In the genomic region with DNA sequence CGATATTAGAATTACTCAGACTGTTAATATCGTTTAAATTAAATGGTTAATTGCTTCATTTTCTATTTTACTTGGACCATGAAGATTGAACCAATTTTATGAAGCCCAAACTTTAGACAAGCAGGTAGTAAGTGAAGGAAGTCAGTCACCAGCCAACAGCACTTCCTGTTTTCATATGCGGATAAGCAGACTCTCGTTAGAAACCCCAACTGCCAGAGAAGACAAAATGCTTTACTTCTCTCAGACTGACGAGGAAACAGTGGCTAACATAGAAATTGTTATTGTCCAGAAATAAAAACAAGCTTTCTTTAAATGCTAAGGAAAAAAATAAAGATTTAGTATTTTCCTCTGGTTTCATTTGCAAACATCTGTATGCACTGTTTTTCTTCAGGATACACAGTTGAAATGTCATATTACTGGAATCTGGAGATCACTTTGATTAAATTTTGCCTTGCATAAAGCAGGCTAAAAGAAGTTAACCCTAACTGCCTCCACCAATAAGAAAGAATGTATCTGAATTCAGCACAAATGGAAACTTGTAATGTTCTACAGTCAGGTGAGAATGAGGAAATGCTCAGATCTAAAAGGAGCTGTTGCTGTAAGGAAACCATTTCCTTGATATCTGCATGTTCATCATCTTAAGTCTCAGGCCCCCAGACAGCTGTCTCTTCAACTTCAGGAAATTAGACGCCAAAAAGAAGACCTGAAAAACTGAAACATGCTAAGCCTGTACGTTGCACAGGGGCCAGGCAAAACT, we compare ENCODE assay signal across 8 cellular contexts.
DNase-seq lines count a peak whose midpoint lies in the region; ATAC-seq, FAIRE-seq and TF ChIP-seq lines count a peak whose summit lies in the region.

No MANE protein-coding gene starts in this region.

- FAIRE-seq in HepG2 (lab: Jason Lieb, UNC): no peak

- BruUV-seq in HepG2 (replicated peaks; lab: Mats Ljungman, UMichigan): no TSS peak

- H3K4me2 ChIP-seq in HepG2 (ENCODE audit: low read depth, low read length): no peak overlapping the region

- H3K27me3 ChIP-seq in right lobe of liver (no peaks in the 10 kb centered on the region), HepG2 (ENCODE audit: control insufficient read depth in 1 of 2, insufficient read depth in 2 of 2, low read length in 2 of 2) (no peaks in the 10 kb centered on the region), upper lobe of right lung (no peaks in the 10 kb centered on the region)

- CTCF ChIA-PET in HepG2 (lab: Yijun Ruan, JAX; ENCODE audit: low intra/inter-chr PET ratio, low total read pairs): no interaction called here

- no peaks in the 10 kb centered on the region for H3K27me3 Mint-ChIP-seq in activated naive CD8-positive, alpha-beta T cell treated with anti-CD3 and anti-CD28 coated beads for 36 hours

- H3K4me1 ChIP-seq in right lobe of liver: no peaks in the 10 kb centered on the region
- no peaks in the 10 kb centered on the region for H3K4me1 ChIP-seq in HepG2 (ENCODE audit: insufficient read depth, low read length)
- no peaks in the 10 kb centered on the region for H3K4me1 ChIP-seq in upper lobe of right lung

- H3K36me3 ChIP-seq in right lobe of liver (no peaks in the 10 kb centered on the region), HepG2 (replicated peaks in 1 of 2; ENCODE audit: control insufficient read depth in 1 of 2, insufficient read depth in 2 of 2, low read length in 2 of 2) (no peaks in the 10 kb centered on the region), upper lobe of right lung (no peaks in the 10 kb centered on the region)

- H2AFZ ChIP-seq in HepG2 (ENCODE audit: low read length): no peak overlapping the region

- no peaks in the 10 kb centered on the region for H3K79me2 ChIP-seq in HepG2 (ENCODE audit: insufficient read depth, low read length)

- peak overlapping the region; percentile 51 for H3K4me3 Mint-ChIP-seq in activated naive CD8-positive, alpha-beta T cell treated with anti-CD3 and anti-CD28 coated beads for 36 hours

- TF ChIP-seq EP300 in HepG2 (IDR thresholded peaks at IDR 0.05; ENCODE audit: low read depth in 2 of 2, low read length in 2 of 2): no peak
- no peak for TF ChIP-seq EP300 in HepG2 (CRISPR knock-in tag; IDR thresholded peaks at IDR 0.05; ENCODE audit: borderline replicate concordance)

- ATAC-seq in right lobe of liver: peak; percentile 30 to 69 (median 46)
- no peak for ATAC-seq in HepG2
- ATAC-seq in HG03520 (IDR thresholded peaks at IDR 0.05; ENCODE audit: unreplicated experiment): peak; percentile 67
- ATAC-seq in upper lobe of right lung: no peak
- ATAC-seq in HG03469 (IDR thresholded peaks at IDR 0.05; ENCODE audit: unreplicated experiment): no peak

- POLR2A ChIA-PET in HepG2 (lab: Yijun Ruan, JAX): no interaction called here

- H3K27ac ChIP-seq in right lobe of liver (no peak overlapping the region), HepG2 (ENCODE audit: extremely low read length, insufficient read depth, low read length) (no peak overlapping the region), upper lobe of right lung (peak overlapping the region; percentile 11)

- peaks cover 23% of the 10 kb centered on the region for H3K36me3 Mint-ChIP-seq in activated naive CD8-positive, alpha-beta T cell treated with anti-CD3 and anti-CD28 coated beads for 36 hours

- TF ChIP-seq RAD21 in HepG2 (CRISPR knock-in tag; IDR thresholded peaks at IDR 0.05): no peak

- H3K9me3 Mint-ChIP-seq in activated naive CD8-positive, alpha-beta T cell treated with anti-CD3 and anti-CD28 coated beads for 36 hours: peaks cover 17% of the 10 kb centered on the region

- TF ChIP-seq POLR2A in right lobe of liver (IDR thresholded peaks at IDR 0.05) (no peak), HepG2 (IDR thresholded peaks at IDR 0.05; ENCODE audit: insufficient read depth in 1 of 2, low read depth in 2 of 2, low read length in 2 of 2) (no peak)

- in situ Hi-C loops in HepG2 (cut with HindIII; ENCODE audit: extremely low pct_ligation_motif_present, low pct_unique_long_range_greater_than_20kb): no loop called here

- H3K4me1 Mint-ChIP-seq in activated naive CD8-positive, alpha-beta T cell treated with anti-CD3 and anti-CD28 coated beads for 36 hours: peaks cover 33% of the 10 kb centered on the region

- no peaks in the 10 kb centered on the region for H3K9me3 ChIP-seq in right lobe of liver
- H3K9me3 ChIP-seq in HepG2 (ENCODE audit: low read length): no peaks in the 10 kb centered on the region
- H3K9me3 ChIP-seq in upper lobe of right lung: no peaks in the 10 kb centered on the region

- intact Hi-C loops in right lobe of liver (cut with DNase I): no loop called here
- intact Hi-C loops in HepG2 (cut with micrococcal nuclease; ENCODE audit: unreplicated experiment): no loop called here
- intact Hi-C loops in upper lobe of right lung (cut with DNase I): no loop called here
- intact Hi-C loops in cardiac septum (cut with DNase I): no loop called here

- WGBS in right lobe of liver (ENCODE audit: insufficient coverage, low coverage, low lambda C conversion rate, missing lambda C conversion rate): 30% methylated on average over 7 of the region's 7 CpGs
- 0% methylated on average over 7 of the region's 7 CpGs for WGBS in HepG2 (ENCODE audit: low lambda C conversion rate)

- TF ChIP-seq CTCF in right lobe of liver (IDR thresholded peaks at IDR 0.05) (no peak), HepG2 (CRISPR knock-in tag; IDR thresholded peaks at IDR 0.05) (no peak), upper lobe of right lung (IDR thresholded peaks at IDR 0.05) (no peak)

- H3K27ac Mint-ChIP-seq in activated naive CD8-positive, alpha-beta T cell treated with anti-CD3 and anti-CD28 coated beads for 36 hours: peak overlapping the region; percentile 94

- H3K4me3 ChIP-seq in right lobe of liver: no peak overlapping the region
- no peak overlapping the region for H3K4me3 ChIP-seq in HepG2 (replicated peaks in 1 of 3; ENCODE audit: insufficient read depth in 1 of 3, low read depth in 2 of 3, low read length in 3 of 3)
- no peak overlapping the region for H3K4me3 ChIP-seq in upper lobe of right lung

- H3K9ac ChIP-seq in HepG2 (ENCODE audit: insufficient read depth, low read depth, low read length): no peak overlapping the region

- DNase-seq in right lobe of liver: no peak
- no peak for DNase-seq in HepG2 (ENCODE audit: low spot score)
- no peak for DNase-seq in activated naive CD8-positive, alpha-beta T cell treated with anti-CD3 and anti-CD28 coated beads for 36 hours
- no peak for DNase-seq in upper lobe of right lung
- DNase-seq in cardiac septum (ENCODE audit: low spot score): no peak
- DNase-seq in putamen (ENCODE audit: low spot score): no peak

- H4K20me1 ChIP-seq in HepG2 (ENCODE audit: insufficient read depth, low read length): no peaks in the 10 kb centered on the region

TF ChIP-seq in HepG2, 621 proteins besides CTCF, POLR2A, EP300 and RAD21:
- TF ChIP-seq ZNF329 (CRISPR knock-in tag; IDR thresholded peaks at IDR 0.05; ENCODE audit: low read depth) (no peak), SUZ12 (IDR thresholded peaks at IDR 0.05; ENCODE audit: low read depth, low read length) (no peak), ATF7-NPFF (CRISPR knock-in tag; IDR thresholded peaks at IDR 0.05; ENCODE audit: low read depth) (no peak), ZNF10 (CRISPR knock-in tag; IDR thresholded peaks at IDR 0.05; ENCODE audit: borderline replicate concordance, low read depth) (no peak), TIGD3 (CRISPR knock-in tag; IDR thresholded peaks at IDR 0.05; ENCODE audit: borderline replicate concordance) (no peak), ZNF883 (CRISPR knock-in tag; IDR thresholded peaks at IDR 0.05; ENCODE audit: not compliant biosample characterization) (no peak), ZSCAN22 (CRISPR knock-in tag; IDR thresholded peaks at IDR 0.05) (no peak), XRCC5 (optimal IDR thresholded peaks at IDR 0.05; ENCODE audit: low read length) (no peak)

Comparison
In these comparisons a context has a peak if more than half of its experiments do, and no peak if none do; other contexts are left out.
1. ATAC-seq: peak in right lobe of liver (4 of 4) and HG03520 (single experiment); none in HepG2 (single experiment), upper lobe of right lung (single experiment) and HG03469 (single experiment).